Comparison of ENCODE assay signal across 18 cellular contexts in genomic region chr1:52059888-52060287, GRCh38. TPM values are rescaled to one million over a fixed set of nuclear protein-coding genes. Genes with fewer than 3 reads are reported as not detected.
DNase-seq lines count a peak whose midpoint lies in the region; FAIRE-seq and TF ChIP-seq lines count a peak whose summit lies in the region.
"Had no signal": no experiment of that assay in that cellular context is flagged by ENCODE, and none has a peak within 500 bp of the region (broad histone marks: within the 10 kb centered on the region; RNA-seq: fewer than 3 reads in every experiment).

No MANE protein-coding gene starts in this region.

- no peaks in the 10 kb centered on the region for H3K27me3 Mint-ChIP-seq in activated naive CD8-positive, alpha-beta T cell
- H3K27me3 Mint-ChIP-seq in activated naive CD8-positive, alpha-beta T cell treated with anti-CD3 and anti-CD28 coated beads for 36 hours: no peaks in the 10 kb centered on the region

- no peak overlapping the region for H3K4me3 Mint-ChIP-seq in activated naive CD8-positive, alpha-beta T cell
- no peak overlapping the region for H3K4me3 Mint-ChIP-seq in activated naive CD8-positive, alpha-beta T cell treated with anti-CD3 and anti-CD28 coated beads for 36 hours

- H3K9ac ChIP-seq in Karpas-422 (ENCODE audit: low read length) (no peak overlapping the region), adipocyte (ENCODE audit: low read length) (no peak overlapping the region), smooth muscle cell (ENCODE audit: low read depth) (no peak overlapping the region)

- peaks cover 10% of the 10 kb centered on the region for H3K36me3 Mint-ChIP-seq in activated naive CD8-positive, alpha-beta T cell
- H3K36me3 Mint-ChIP-seq in activated naive CD8-positive, alpha-beta T cell treated with anti-CD3 and anti-CD28 coated beads for 36 hours: peaks cover 27% of the 10 kb centered on the region

- H3K27ac ChIP-seq in Karpas-422 (ENCODE audit: low read length) (no peak overlapping the region), smooth muscle cell (ENCODE audit: low read depth) (peak overlapping the region; percentile 48)

- WGBS in smooth muscle cell (ENCODE audit: low lambda C conversion rate): 100% methylated on average over 1 of the region's 1 CpG

- H3K4me1 ChIP-seq in Karpas-422 (ENCODE audit: low read length) (peaks cover 21% of the 10 kb centered on the region), adipocyte (ENCODE audit: control insufficient read depth, insufficient read depth, low read length) (peaks cover 30% of the 10 kb centered on the region), smooth muscle cell (ENCODE audit: low read depth) (peaks cover 24% of the 10 kb centered on the region)

- H3K36me3 ChIP-seq in Karpas-422 (ENCODE audit: insufficient read depth, low read length) (peaks cover 40% of the 10 kb centered on the region; the same call in 1 of the 2 replicates), adipocyte (ENCODE audit: control insufficient read depth, insufficient read depth, low read length, severe bottlenecking) (peaks cover 45% of the 10 kb centered on the region), smooth muscle cell (ENCODE audit: low read depth) (peaks cover 9% of the 10 kb centered on the region)

- no peaks in the 10 kb centered on the region for H3K9me3 Mint-ChIP-seq in activated naive CD8-positive, alpha-beta T cell (ENCODE audit: low read depth)
- H3K9me3 Mint-ChIP-seq in activated naive CD8-positive, alpha-beta T cell treated with anti-CD3 and anti-CD28 coated beads for 36 hours: no peaks in the 10 kb centered on the region

- FAIRE-seq in GM19239 (lab: Jason Lieb, UNC): no peak
- FAIRE-seq: G401.6 had no signal

- TF ChIP-seq CTCF in smooth muscle cell (IDR thresholded peaks at IDR 0.05; ENCODE audit: borderline replicate concordance, insufficient read depth, poor library complexity, severe bottlenecking): no peak

- H3K4me3 ChIP-seq in Karpas-422 (ENCODE audit: low read length) (no peak overlapping the region), adipocyte (ENCODE audit: low read length) (peak overlapping the region; percentile 36), smooth muscle cell (no peak overlapping the region)
- H3K4me3 ChIP-seq: HAP-1 had no signal

- no peaks in the 10 kb centered on the region for H3K9me2 ChIP-seq in Karpas-422 (replicated peaks; ENCODE audit: insufficient read depth, low read length)

- H3K4me2 ChIP-seq in Karpas-422 (ENCODE audit: low read depth, low read length, poor library complexity, severe bottlenecking) (peak overlapping the region; percentile 7), smooth muscle cell (peak overlapping the region; percentile 40)

- H4K20me1 ChIP-seq in Karpas-422 (ENCODE audit: insufficient read depth, low read depth, low read length) (peaks cover 12% of the 10 kb centered on the region; the same call in 1 of the 2 replicates), smooth muscle cell (ENCODE audit: low read depth) (peaks cover 50% of the 10 kb centered on the region)

- peaks cover 90% of the 10 kb centered on the region for H3K79me2 ChIP-seq in Karpas-422 (ENCODE audit: low read length)
- peaks cover 69% of the 10 kb centered on the region for H3K79me2 ChIP-seq in smooth muscle cell (ENCODE audit: low read depth)

- H3F3A ChIP-seq in smooth muscle cell (ENCODE audit: low read depth): peaks cover 6% of the 10 kb centered on the region

- H3K27me3 ChIP-seq in Karpas-422 (ENCODE audit: low read length) (no peaks in the 10 kb centered on the region), adipocyte (replicated peaks; ENCODE audit: control insufficient read depth, insufficient read depth, low read length) (no peaks in the 10 kb centered on the region), smooth muscle cell (ENCODE audit: low read depth) (no peaks in the 10 kb centered on the region)

- peak overlapping the region; percentile 34 for H3K27ac Mint-ChIP-seq in activated naive CD8-positive, alpha-beta T cell
- H3K27ac Mint-ChIP-seq in activated naive CD8-positive, alpha-beta T cell treated with anti-CD3 and anti-CD28 coated beads for 36 hours: no peak overlapping the region

- H3K4me1 Mint-ChIP-seq in activated naive CD8-positive, alpha-beta T cell (ENCODE audit: low read depth): peaks cover 52% of the 10 kb centered on the region
- peaks cover 30% of the 10 kb centered on the region for H3K4me1 Mint-ChIP-seq in activated naive CD8-positive, alpha-beta T cell treated with anti-CD3 and anti-CD28 coated beads for 36 hours

- H2AFZ ChIP-seq in Karpas-422 (ENCODE audit: low read length): no peak overlapping the region
- no peak overlapping the region for H2AFZ ChIP-seq in smooth muscle cell (ENCODE audit: low read depth)

- H3K9me3 ChIP-seq in Karpas-422 (ENCODE audit: low read length) (no peaks in the 10 kb centered on the region), adipocyte (ENCODE audit: control insufficient read depth, low read length) (no peaks in the 10 kb centered on the region), smooth muscle cell (replicated peaks; ENCODE audit: low read depth) (no peaks in the 10 kb centered on the region)
- H3K9me3 ChIP-seq: HAP-1 had no signal

- no peak for DNase-seq in activated naive CD8-positive, alpha-beta T cell treated with anti-CD3 and anti-CD28 coated beads for 36 hours
- DNase-seq in Karpas-422 (no peak), adipocyte (ENCODE audit: low read depth) (no peak), smooth muscle cell (lab: John Stamatoyannopoulos, UW; ENCODE audit: unreplicated experiment) (no peak), kidney glomerular epithelial cell (lab: John Stamatoyannopoulos, UW) (no peak), GM19239 (ENCODE audit: insufficient read length, low spot score) (no peak)
- DNase-seq in stimulated activated CD4-positive, alpha-beta T cell treated with anti-CD3 and anti-CD28 coated beads, Interleukin-4, amount 100 ng/mL, for 4 hours: no peak
- DNase-seq: 8988T, DMS 273 treated with DMSO at 0.1 percent for 48 hours, KBM-7, NCI-H1436, NCI-H1930, NCI-H345, NCI-H524 treated with DMSO at 0.1 percent for 48 hours, Right ventricle myocardium superior had no signal

RNA-seq across cellular contexts. Expression of gene BTF3L4, which starts 3.8 kb away (rescaled TPM):
- 10 to 100 TPM; 40.2 to 43.2 TPM for total RNA-seq in activated naive CD8-positive, alpha-beta T cell treated with anti-CD3 and anti-CD28 coated beads for 36 hours
- 42.6 and 78.8 TPM in 2 replicates for total RNA-seq in Karpas-422 (2014; rRNA removed; shearing (Covaris generic); ENCODE audit: low replicate concordance)
- 95.5 and 103 TPM in 2 replicates for total RNA-seq in smooth muscle cell
- 67.8 and 77.0 TPM in 2 replicates for polyA plus RNA-seq in smooth muscle cell

RNA-seq across cellular contexts. Expression of gene TXNDC12, which starts 4.9 kb away (rescaled TPM):
- 10 to 100 TPM; 33.3 to 36.1 TPM for total RNA-seq in activated naive CD8-positive, alpha-beta T cell treated with anti-CD3 and anti-CD28 coated beads for 36 hours
- total RNA-seq in Karpas-422 (2014; rRNA removed; shearing (Covaris generic); ENCODE audit: low replicate concordance): 39.2 and 44.2 TPM in 2 replicates
- total RNA-seq in smooth muscle cell: 73.0 and 83.4 TPM in 2 replicates
- polyA plus RNA-seq in smooth muscle cell: 46.7 and 60.2 TPM in 2 replicates

RNA-seq across cellular contexts. Expression of gene KTI12, which starts 26.3 kb away (rescaled TPM):
- total RNA-seq in activated naive CD8-positive, alpha-beta T cell treated with anti-CD3 and anti-CD28 coated beads for 36 hours: 10 to 100 TPM; 17.6 to 18.1 TPM
- 22.1 and 26.7 TPM in 2 replicates for total RNA-seq in Karpas-422 (2014; rRNA removed; shearing (Covaris generic); ENCODE audit: low replicate concordance)
- 7.0 and 8.1 TPM in 2 replicates for total RNA-seq in smooth muscle cell
- 11.6 and 14.2 TPM in 2 replicates for polyA plus RNA-seq in smooth muscle cell
